ENCODE assay signal across 16 cellular contexts in the genomic region with DNA sequence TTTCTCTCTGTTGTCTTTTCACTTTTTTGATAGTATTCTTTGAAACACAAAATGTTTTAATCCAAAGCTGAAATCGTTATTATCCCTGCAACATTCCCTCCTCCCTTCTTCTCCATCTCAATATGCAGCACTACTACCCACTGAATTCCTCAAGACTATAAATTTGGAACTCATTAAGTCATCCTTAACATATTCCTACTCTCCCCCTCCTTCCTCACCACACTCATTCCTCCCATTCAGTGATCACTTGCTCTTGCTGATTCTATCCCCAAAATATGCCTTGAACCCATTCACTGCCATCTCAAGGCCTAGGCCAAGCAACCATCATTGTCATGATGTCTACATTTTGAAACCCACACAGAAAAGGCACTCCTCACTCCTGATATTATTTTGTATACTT. TPM values are rescaled to one million over a fixed set of nuclear protein-coding genes. Genes with fewer than 3 reads are reported as not detected.
DNase-seq lines count a peak whose midpoint lies in the region; ATAC-seq, FAIRE-seq and TF ChIP-seq lines count a peak whose summit lies in the region.
"Had no signal": no experiment of that assay in that cellular context is flagged by ENCODE, and none has a peak within 500 bp of the region (broad histone marks: within the 10 kb centered on the region; RNA-seq: fewer than 3 reads in every experiment).

No MANE protein-coding gene starts in this region.

- no peak for ATAC-seq in stimulated activated naive B cell treated with anti-CD40 and anti-IgM and Interleukin-4, amounts not matched to agents 10 μg/mL and 1 μg/mL and 100 μg/mL, for 72 hours (replicated peaks)

- peaks cover 9 to 10% of the 10 kb centered on the region in 2 donors for H3K4me1 Mint-ChIP-seq in stimulated activated naive B cell treated with anti-CD40 and anti-IgM and Interleukin-4, amounts not matched to agents 10 μg/mL and 1 μg/mL and 100 μg/mL, for 72 hours

- peaks cover 9% of the 10 kb centered on the region for H3F3A ChIP-seq in MM.1S (ENCODE audit: insufficient read depth, low read length)

- H3K36me3 ChIP-seq in BJ (ENCODE audit: control insufficient read depth, insufficient read depth, low read length): no peaks in the 10 kb centered on the region
- no peaks in the 10 kb centered on the region for H3K36me3 ChIP-seq in endothelial cell of umbilical vein (ENCODE audit: control insufficient read depth in 2 of 2, extremely low read depth in 1 of 2, insufficient read depth in 2 of 2, low read length in 2 of 2)
- no peaks in the 10 kb centered on the region for H3K36me3 ChIP-seq in MM.1S (replicated peaks; ENCODE audit: insufficient read depth, low read length)

- no peak for TF ChIP-seq POLR2A in NB4 (IDR thresholded peaks at IDR 0.05; ENCODE audit: extremely low read depth, insufficient read length)
- no peak for TF ChIP-seq POLR2A in endothelial cell of umbilical vein (IDR thresholded peaks at IDR 0.05; ENCODE audit: low read depth, low read length)

- H3K27me3 Mint-ChIP-seq in stimulated activated naive B cell treated with anti-CD40 and anti-IgM and Interleukin-4, amounts not matched to agents 10 μg/mL and 1 μg/mL and 100 μg/mL, for 72 hours: no peaks in the 10 kb centered on the region
- H3K27me3 Mint-ChIP-seq: activated naive CD8-positive, alpha-beta T cell treated with anti-CD3 and anti-CD28 coated beads for 36 hours had no signal

- H3K9ac ChIP-seq in endothelial cell of umbilical vein (replicated peaks; ENCODE audit: extremely low read depth, insufficient read depth, low read length) (no peak overlapping the region), MM.1S (ENCODE audit: low read length) (no peak overlapping the region)

- no peak overlapping the region for H3K27ac ChIP-seq in endothelial cell of umbilical vein (ENCODE audit: insufficient read depth, low read depth, low read length)
- H3K27ac ChIP-seq in MM.1S (ENCODE audit: low read length): no peak overlapping the region

- H3K4me3 Mint-ChIP-seq in stimulated activated naive B cell treated with anti-CD40 and anti-IgM and Interleukin-4, amounts not matched to agents 10 μg/mL and 1 μg/mL and 100 μg/mL, for 72 hours: no peak overlapping the region

- BruUV-seq in endothelial cell of umbilical vein (replicated peaks; lab: Mats Ljungman, UMichigan): no TSS peak

- no peaks in the 10 kb centered on the region for H3K9me3 Mint-ChIP-seq in stimulated activated naive B cell treated with anti-CD40 and anti-IgM and Interleukin-4, amounts not matched to agents 10 μg/mL and 1 μg/mL and 100 μg/mL, for 72 hours
- H3K9me3 Mint-ChIP-seq: activated naive CD8-positive, alpha-beta T cell treated with anti-CD3 and anti-CD28 coated beads for 36 hours had no signal

- H3K9me1 ChIP-seq in endothelial cell of umbilical vein (replicated peaks; ENCODE audit: control insufficient read depth, extremely low read depth, insufficient read depth, low read length): no peaks in the 10 kb centered on the region

- H3K4me1 ChIP-seq in endothelial cell of umbilical vein (ENCODE audit: control insufficient read depth, extremely low read depth, insufficient read depth, low read length): peaks cover 13% of the 10 kb centered on the region
- 0 out of 2 replicates have a peak, but pooled peaks cover 7% of the 10 kb centered on the region for H3K4me1 ChIP-seq in MM.1S (ENCODE audit: low read length)

- H3K27ac Mint-ChIP-seq in stimulated activated naive B cell treated with anti-CD40 and anti-IgM and Interleukin-4, amounts not matched to agents 10 μg/mL and 1 μg/mL and 100 μg/mL, for 72 hours: no peak overlapping the region

- H3K9me3 ChIP-seq in endothelial cell of umbilical vein (replicated peaks; ENCODE audit: control insufficient read depth, insufficient read depth, low read length) (no peaks in the 10 kb centered on the region), MM.1S (replicated peaks; ENCODE audit: insufficient read depth, low read length) (no peaks in the 10 kb centered on the region)
- H3K9me3 ChIP-seq: BLaER1 treated with 17β-estradiol and CSF1 and Interleukin-3, amounts not matched to agents 10 nM and 100 nM; spleen; stomach had no signal

- CTCF ChIA-PET in BJ (lab: Yijun Ruan, JAX) (interaction anchor here (1.0 to 3.5 kb wide), 4 partner anchors 10 to 144 kb away, joined by 3 to 11 read pairs (median 6); partner anchors contain the start of gene ATP2C1), endothelial cell of umbilical vein (lab: Charles Lee) (interaction anchor here (1.6 kb wide), 1 partner anchor 284 kb away, joined by 4 read pairs; no protein-coding TSS in a partner anchor)

- H3K4me3 ChIP-seq in BJ (ENCODE audit: low read depth, low read length) (no peak overlapping the region), NB4 (ENCODE audit: low read depth, low read length) (peak overlapping the region; percentile 64), endothelial cell of umbilical vein (replicated peaks in 1 of 3; ENCODE audit: insufficient read depth in 1 of 3, low read depth in 1 of 3, low read length in 3 of 3) (no peak overlapping the region), MM.1S (ENCODE audit: low read length) (no peak overlapping the region)

- FAIRE-seq in endothelial cell of umbilical vein (lab: Jason Lieb, UNC): no peak

- H3K9me2 ChIP-seq in MM.1S (replicated peaks; ENCODE audit: insufficient read depth, low read length): no peaks in the 10 kb centered on the region

- intact Hi-C loops in endothelial cell of umbilical vein (cut with micrococcal nuclease): loop anchor here (10.0 kb wide), 1 partner anchor 276 kb away; the partner anchor contains the start of genes ASTE1 and NEK11

- peak; percentile 31 for DNase-seq in BJ (ENCODE audit: low read depth)
- DNase-seq in NB4 (ENCODE audit: low read depth): no peak
- no peak for DNase-seq in endothelial cell of umbilical vein (ENCODE audit: low read depth, low spot score)
- peak; percentile 37 for DNase-seq in non-pigmented ciliary epithelial cell (ENCODE audit: low read depth)
- DNase-seq in AML-193 (lab: John Stamatoyannopoulos, UW): no peak
- DNase-seq in MM.1S: no peak
- no peak for DNase-seq in D341Med (ENCODE audit: low spot score)
- no peak for DNase-seq in stimulated activated naive B cell treated with anti-CD40 and anti-IgM and Interleukin-4, amounts not matched to agents 10 μg/mL and 1 μg/mL and 100 μg/mL, for 72 hours
- DNase-seq: activated naive CD8-positive, alpha-beta T cell treated with anti-CD3 and anti-CD28 coated beads for 36 hours; activated T-cell treated with anti-CD3 and anti-CD28 coated beads, Interleukin-2, amount 50 U/mL, for 1 hour; DMS153; NCI-H1436; SHP77 treated with DMSO at 0.1 percent for 48 hours; spleen; stomach had no signal

- H2AFZ ChIP-seq in endothelial cell of umbilical vein (ENCODE audit: low read depth, low read length): no peak overlapping the region
- no peak overlapping the region for H2AFZ ChIP-seq in MM.1S (ENCODE audit: low read length)

- H3K79me2 ChIP-seq in endothelial cell of umbilical vein (ENCODE audit: control insufficient read depth, insufficient read depth, low read length) (peaks cover 24% of the 10 kb centered on the region), MM.1S (ENCODE audit: low read length) (peaks cover 27% of the 10 kb centered on the region)

- no peak for TF ChIP-seq CTCF in BJ (IDR thresholded peaks at IDR 0.05; ENCODE audit: insufficient read depth, low read depth, low read length)
- TF ChIP-seq CTCF in NB4 (IDR thresholded peaks at IDR 0.05; ENCODE audit: low read depth, low read length): no peak
- no peak for TF ChIP-seq CTCF in endothelial cell of umbilical vein (IDR thresholded peaks at IDR 0.05; ENCODE audit: extremely low read depth in 1 of 2, insufficient read depth in 1 of 2, low read depth in 1 of 2, low read length in 2 of 2)
- TF ChIP-seq CTCF in MM.1S (IDR thresholded peaks at IDR 0.05; ENCODE audit: low read length): no peak

- H3K4me2 ChIP-seq in endothelial cell of umbilical vein (ENCODE audit: insufficient read depth, low read length) (peak overlapping the region; percentile 58), MM.1S (ENCODE audit: low read depth, low read length) (no peak overlapping the region)

- H3K36me3 Mint-ChIP-seq in stimulated activated naive B cell treated with anti-CD40 and anti-IgM and Interleukin-4, amounts not matched to agents 10 μg/mL and 1 μg/mL and 100 μg/mL, for 72 hours: peaks cover 0 to 11% of the 10 kb centered on the region in 2 donors

- dilution Hi-C loops in endothelial cell of umbilical vein (cut with MboI; ENCODE audit: extremely low pct_ligation_motif_present, low sequenced_read_pairs): no loop called here

- H4K20me1 ChIP-seq in endothelial cell of umbilical vein (replicated peaks; ENCODE audit: control insufficient read depth, extremely low read depth, insufficient read depth, low read length): no peaks in the 10 kb centered on the region
- no peaks in the 10 kb centered on the region for H4K20me1 ChIP-seq in MM.1S (ENCODE audit: insufficient read depth, low read length)

- H3K27me3 ChIP-seq in BJ (ENCODE audit: control insufficient read depth, insufficient read depth, low read length) (no peaks in the 10 kb centered on the region), endothelial cell of umbilical vein (ENCODE audit: control insufficient read depth in 2 of 2, insufficient read depth in 2 of 2, low read length in 2 of 2) (no peaks in the 10 kb centered on the region), MM.1S (replicated peaks; ENCODE audit: insufficient read depth, low read length) (no peaks in the 10 kb centered on the region)
- H3K27me3 ChIP-seq: BLaER1 treated with 17β-estradiol and CSF1 and Interleukin-3, amounts not matched to agents 10 nM and 100 nM; spleen; stomach had no signal

- POLR2A ChIA-PET in BJ (lab: Charles Lee) (no interaction called here), endothelial cell of umbilical vein (lab: Charles Lee) (no interaction called here)

TF ChIP-seq in endothelial cell of umbilical vein, 7 proteins besides CTCF, POLR2A, EP300 and RAD21:
- TF ChIP-seq GATA2 (IDR thresholded peaks at IDR 0.05; ENCODE audit: insufficient read depth, insufficient read length, low read depth, low read length): no peak
TF ChIP-seq in endothelial cell of umbilical vein: peak in this region for 0.

RNA-seq across cellular contexts. Expression of gene PIK3R4, which starts 2.4 kb away (rescaled TPM):
- polyA plus RNA-seq in BJ (2011; rRNA removed): 29.5 and 30.0 TPM in 2 replicates
- polyA minus RNA-seq in BJ (2011; rRNA and poly(A)+ RNA removed): 47.5 and 60.3 TPM in 2 replicates
- 23.0 and 26.3 TPM in 2 replicates for total RNA-seq in endothelial cell of umbilical vein
- polyA plus RNA-seq in endothelial cell of umbilical vein: 43.1 and 47.1 TPM in 2 replicates
- polyA plus RNA-seq in endothelial cell of umbilical vein (2011; cell fraction: cytosol; rRNA removed): 31.2 and 31.6 TPM in 2 replicates
- 55.8 and 63.3 TPM in 2 replicates for polyA plus RNA-seq in endothelial cell of umbilical vein (2011; cell fraction: nucleus; rRNA removed)
- polyA plus RNA-seq in endothelial cell of umbilical vein (2012): 17.8 and 23.7 TPM in 2 replicates
- 103 TPM in 2 replicates for polyA minus RNA-seq in endothelial cell of umbilical vein
- 32.3 TPM for polyA minus RNA-seq in endothelial cell of umbilical vein (2011; cell fraction: cytosol; rRNA and poly(A)+ RNA removed)
- polyA minus RNA-seq in endothelial cell of umbilical vein (2011; cell fraction: nucleus; rRNA and poly(A)+ RNA removed): 53.8 and 63.4 TPM in 2 replicates

Comparison
In these comparisons a context has a peak if more than half of its experiments do, and no peak if none do; other contexts are left out.
1. DNase-seq: peak in BJ (single experiment) and non-pigmented ciliary epithelial cell (single experiment); none in NB4 (single experiment), endothelial cell of umbilical vein (single experiment), AML-193 (0 of 2), MM.1S (single experiment), D341Med (single experiment) and stimulated activated naive B cell treated with anti-CD40 and anti-IgM and Interleukin-4, amounts not matched to agents 10 μg/mL and 1 μg/mL and 100 μg/mL, for 72 hours (single experiment).